Comparison of ENCODE assay signal across 19 cellular contexts in the genomic region with DNA sequence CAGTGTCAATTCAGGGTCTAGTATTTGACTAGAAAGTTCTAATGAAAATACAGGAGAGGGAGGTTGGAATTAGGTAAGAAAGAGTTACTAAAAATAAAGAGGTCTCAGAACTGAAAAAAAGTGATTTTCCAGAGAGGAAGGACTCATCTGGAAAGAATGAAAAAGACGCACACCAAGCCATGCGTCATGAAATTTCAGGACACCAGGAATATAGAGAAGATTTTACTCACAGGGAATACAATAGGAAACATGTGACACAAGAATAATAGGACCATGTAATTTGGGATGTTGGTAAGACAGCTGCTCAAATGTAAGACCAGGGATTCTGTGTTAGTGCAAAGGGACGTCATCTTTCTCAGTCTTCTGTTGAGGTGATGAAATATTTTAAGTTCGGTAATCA.
DNase-seq lines count a peak whose midpoint lies in the region; ATAC-seq and TF ChIP-seq lines count a peak whose summit lies in the region.
"Had no signal": no experiment of that assay in that cellular context is flagged by ENCODE, and none has a peak within 500 bp of the region (broad histone marks: within the 10 kb centered on the region; RNA-seq: fewer than 3 reads in every experiment).

No MANE protein-coding gene starts in this region.

- peaks cover 23% of the 10 kb centered on the region for H3K36me3 Mint-ChIP-seq in activated naive CD8-positive, alpha-beta T cell treated with anti-CD3 and anti-CD28 coated beads, Interleukin-2, amount 50 U/mL, for 24 hours (ENCODE audit: low read depth)

- H3K4me1 ChIP-seq in osteoblast (ENCODE audit: insufficient read depth, low read length): peaks cover 19% of the 10 kb centered on the region
- H3K4me1 ChIP-seq: BLaER1 treated with 17β-estradiol and CSF1 and Interleukin-3, amounts not matched to agents 10 nM and 100 nM; upper lobe of left lung had no signal

- no peak for ATAC-seq in GM21423 (IDR thresholded peaks at IDR 0.05; ENCODE audit: unreplicated experiment)
- no peak for ATAC-seq in activated naive CD8-positive, alpha-beta T cell treated with anti-CD3 and anti-CD28 coated beads, Interleukin-2, amount 50 U/mL, for 24 hours
- ATAC-seq: activated T-helper 17 cell treated with anti-CD3 and anti-CD28 coated beads, Interleukin-2, amount 50 U/mL, for 72 hours had no signal

- H3K9me3 ChIP-seq in osteoblast (ENCODE audit: low read depth, low read length): no peaks in the 10 kb centered on the region
- H3K9me3 ChIP-seq: BLaER1 treated with 17β-estradiol and CSF1 and Interleukin-3, amounts not matched to agents 10 nM and 100 nM; upper lobe of left lung had no signal

- no peak overlapping the region for H3K27ac Mint-ChIP-seq in activated naive CD8-positive, alpha-beta T cell treated with anti-CD3 and anti-CD28 coated beads, Interleukin-2, amount 50 U/mL, for 24 hours
- H3K27ac Mint-ChIP-seq: activated CD4-positive, alpha-beta memory T cell treated with anti-CD3 and anti-CD28 coated beads for 36 hours; activated T-helper 17 cell treated with anti-CD3 and anti-CD28 coated beads, Interleukin-2, amount 50 U/mL, for 72 hours; T-helper 2 cell treated with Interferon-gamma antibody and Interleukin-4, amounts not matched to agents 5 μg/mL and 100 μg/mL, for 36 hours had no signal

- H3K27me3 Mint-ChIP-seq in activated naive CD8-positive, alpha-beta T cell treated with anti-CD3 and anti-CD28 coated beads, Interleukin-2, amount 50 U/mL, for 24 hours: no peaks in the 10 kb centered on the region
- H3K27me3 Mint-ChIP-seq: activated CD4-positive, alpha-beta memory T cell treated with anti-CD3 and anti-CD28 coated beads for 36 hours; activated T-helper 17 cell treated with anti-CD3 and anti-CD28 coated beads, Interleukin-2, amount 50 U/mL, for 72 hours had no signal

- peak overlapping the region; percentile 32 for H3K4me2 ChIP-seq in osteoblast (ENCODE audit: insufficient read depth, low read length)
- H3K4me2 ChIP-seq: BLaER1 treated with 17β-estradiol and CSF1 and Interleukin-3, amounts not matched to agents 10 nM and 100 nM had no signal

- H3K79me2 ChIP-seq in osteoblast (ENCODE audit: insufficient read depth, low read length): no peaks in the 10 kb centered on the region

- H3K4me1 Mint-ChIP-seq in activated naive CD8-positive, alpha-beta T cell treated with anti-CD3 and anti-CD28 coated beads, Interleukin-2, amount 50 U/mL, for 24 hours: no peaks in the 10 kb centered on the region
- H3K4me1 Mint-ChIP-seq: activated T-helper 17 cell treated with anti-CD3 and anti-CD28 coated beads, Interleukin-2, amount 50 U/mL, for 72 hours had no signal

- H3K36me3 ChIP-seq in osteoblast (ENCODE audit: insufficient read depth, low read length): no peaks in the 10 kb centered on the region
- H3K36me3 ChIP-seq: cardiac muscle cell, upper lobe of left lung had no signal

- no peaks in the 10 kb centered on the region for H3K27me3 ChIP-seq in osteoblast (ENCODE audit: insufficient read depth, low read length)
- H3K27me3 ChIP-seq: BLaER1 treated with 17β-estradiol and CSF1 and Interleukin-3, amounts not matched to agents 10 nM and 100 nM; cardiac muscle cell; upper lobe of left lung had no signal

- no peak overlapping the region for H3K4me3 ChIP-seq in AG10803 (ENCODE audit: low read length)
- H3K4me3 ChIP-seq in osteoblast (ENCODE audit: insufficient read depth, low read length): no peak overlapping the region
- H3K4me3 ChIP-seq: BLaER1 treated with 17β-estradiol and CSF1 and Interleukin-3, amounts not matched to agents 10 nM and 100 nM; cardiac muscle cell; upper lobe of left lung had no signal

- no peak overlapping the region for H2AFZ ChIP-seq in osteoblast (ENCODE audit: low read length)

- peak; percentile 93 for DNase-seq in AG10803 (ENCODE audit: low read depth)
- DNase-seq in RKO (ENCODE audit: low spot score): peak; percentile 17
- DNase-seq in epidermal melanocyte (ENCODE audit: insufficient read length, low spot score): peak; percentile 22
- peak; percentile 93 for DNase-seq in osteoblast (ENCODE audit: insufficient read length, low spot score, missing footprints)
- no peak for DNase-seq in stimulated activated CD4-positive, alpha-beta T cell treated with anti-CD3 and anti-CD28 coated beads, Interleukin-15, amount 100 ng/mL, for 24 hours
- no peak for DNase-seq in SHP77 (lab: John Stamatoyannopoulos, UW)
- DNase-seq in activated naive CD8-positive, alpha-beta T cell treated with anti-CD3 and anti-CD28 coated beads, Interleukin-2, amount 50 U/mL, for 24 hours: no peak
- DNase-seq: activated CD4-positive, alpha-beta memory T cell treated with anti-CD3 and anti-CD28 coated beads for 36 hours; DMS79 treated with DMSO at 0.1 percent for 48 hours; NCI-H1694 treated with DMSO at 0.1 percent for 48 hours; posterior cingulate gyrus; stimulated activated CD4-positive, alpha-beta T cell treated with anti-CD3 and anti-CD28 coated beads, Interleukin-2, amount 100 ng/mL, for 24 hours; upper lobe of left lung had no signal

- H3K4me3 Mint-ChIP-seq in activated naive CD8-positive, alpha-beta T cell treated with anti-CD3 and anti-CD28 coated beads, Interleukin-2, amount 50 U/mL, for 24 hours: no peak overlapping the region
- H3K4me3 Mint-ChIP-seq: activated CD4-positive, alpha-beta memory T cell treated with anti-CD3 and anti-CD28 coated beads for 36 hours; activated T-helper 17 cell treated with anti-CD3 and anti-CD28 coated beads, Interleukin-2, amount 50 U/mL, for 72 hours; T-helper 2 cell treated with Interferon-gamma antibody and Interleukin-4, amounts not matched to agents 5 μg/mL and 100 μg/mL, for 36 hours had no signal

- TF ChIP-seq CTCF in AG10803 (conservative IDR thresholded peaks at IDR 0.05; ENCODE audit: low read length) (no peak), osteoblast (IDR thresholded peaks at IDR 0.05; ENCODE audit: extremely low read depth, low read depth, low read length) (no peak)

- no peaks in the 10 kb centered on the region for H3K9me3 Mint-ChIP-seq in activated naive CD8-positive, alpha-beta T cell treated with anti-CD3 and anti-CD28 coated beads, Interleukin-2, amount 50 U/mL, for 24 hours
- H3K9me3 Mint-ChIP-seq: activated T-helper 17 cell treated with anti-CD3 and anti-CD28 coated beads, Interleukin-2, amount 50 U/mL, for 72 hours; T-helper 2 cell treated with Interferon-gamma antibody and Interleukin-4, amounts not matched to agents 5 μg/mL and 100 μg/mL, for 36 hours had no signal

- H4K20me1 ChIP-seq in osteoblast (ENCODE audit: insufficient read depth, low read length): no peaks in the 10 kb centered on the region
- H4K20me1 ChIP-seq: BLaER1 treated with 17β-estradiol and CSF1 and Interleukin-3, amounts not matched to agents 10 nM and 100 nM had no signal

- H3K27ac ChIP-seq in osteoblast (ENCODE audit: low read depth, low read length): peak overlapping the region; percentile 88
- H3K27ac ChIP-seq: BLaER1 treated with 17β-estradiol and CSF1 and Interleukin-3, amounts not matched to agents 10 nM and 100 nM; cardiac muscle cell; RWPE1; upper lobe of left lung had no signal

Comparison
In these comparisons a context has a peak if more than half of its experiments do, and no peak if none do; other contexts are left out.
1. DNase-seq: peak in AG10803 (single experiment), RKO (single experiment), epidermal melanocyte (single experiment) and osteoblast (single experiment); none in stimulated activated CD4-positive, alpha-beta T cell treated with anti-CD3 and anti-CD28 coated beads, Interleukin-15, amount 100 ng/mL, for 24 hours (single experiment), SHP77 (0 of 2) and activated naive CD8-positive, alpha-beta T cell treated with anti-CD3 and anti-CD28 coated beads, Interleukin-2, amount 50 U/mL, for 24 hours (single experiment).